In genomic region chr4:173318648-173319211, GRCh38 we compare ENCODE assay signal across 1 cellular context.
TF ChIP-seq lines count a peak whose summit lies in the region.

No MANE protein-coding gene starts in this region.

TF ChIP-seq in K562, 482 proteins besides CTCF, POLR2A, EP300 and RAD21 (continued from another document):
- TF ChIP-seq DEAF1 (CRISPR knock-in tag; IDR thresholded peaks at IDR 0.05): peak; percentile 55; the same call in 1 of the 2 replicates
- TF ChIP-seq ZBTB9 (CRISPR knock-in tag; IDR thresholded peaks at IDR 0.05): no peak
- TF ChIP-seq KAT7 (CRISPR knock-in tag; IDR thresholded peaks at IDR 0.05; ENCODE audit: borderline replicate concordance): no peak
- no peak for TF ChIP-seq POLR2G (IDR thresholded peaks at IDR 0.05; ENCODE audit: low read depth, low read length)
- TF ChIP-seq HCFC1 (IDR thresholded peaks at IDR 0.05; ENCODE audit: low read depth, low read length): no peak
- no peak for TF ChIP-seq MAFF (IDR thresholded peaks at IDR 0.05; ENCODE audit: low read length)
- TF ChIP-seq PYGO2 (tag; IDR thresholded peaks at IDR 0.05): no peak
- no peak for TF ChIP-seq FOXA1 (IDR thresholded peaks at IDR 0.05; ENCODE audit: borderline replicate concordance)
- no peak for TF ChIP-seq ATF1 (CRISPR knock-in tag; IDR thresholded peaks at IDR 0.05)
- TF ChIP-seq ATF1 (tag; IDR thresholded peaks at IDR 0.05): no peak
- TF ChIP-seq JUND (IDR thresholded peaks at IDR 0.05; ENCODE audit: borderline replicate concordance, low read depth, low read length): peak; percentile 10; the same call in 1 of the 2 replicates
- TF ChIP-seq JUND (tag; IDR thresholded peaks at IDR 0.05; ENCODE audit: borderline replicate concordance, low read depth, low read length): peak; percentile 19; the same call in 1 of the 3 replicates
- TF ChIP-seq CC2D1A (IDR thresholded peaks at IDR 0.05): no peak
- TF ChIP-seq ZNF224 (CRISPR knock-in tag; IDR thresholded peaks at IDR 0.05): no peak
- TF ChIP-seq ATF3 (IDR thresholded peaks at IDR 0.05): peak; percentile 78
- TF ChIP-seq ATF3 (CRISPR knock-in tag; conservative IDR thresholded peaks at IDR 0.05): no peak
